In genomic region chr5:962386-962785, GRCh38 we compare ENCODE assay signal across 15 cellular contexts. TPM values are rescaled to one million over a fixed set of nuclear protein-coding genes. Genes with fewer than 3 reads are reported as not detected.
DNase-seq lines count a peak whose midpoint lies in the region; ATAC-seq and TF ChIP-seq lines count a peak whose summit lies in the region.
"Had no signal": no experiment of that assay in that cellular context is flagged by ENCODE, and none has a peak within 500 bp of the region (broad histone marks: within the 10 kb centered on the region; RNA-seq: fewer than 3 reads in every experiment).

No MANE protein-coding gene starts in this region.

- TF ChIP-seq RAD21 in IMR-90 (IDR thresholded peaks at IDR 0.05; ENCODE audit: low read length) = no peak

- H3K9ac ChIP-seq in IMR-90 (ENCODE audit: low read depth, low read length) = no peak overlapping the region

- no peaks in the 10 kb centered on the region for H3K79me1 ChIP-seq in IMR-90 (ENCODE audit: low read depth in 1 of 2, low read length in 2 of 2)

- H3K4ac ChIP-seq in IMR-90 (ENCODE audit: low read depth, low read length) = no peak overlapping the region

- no peak for TF ChIP-seq EP300 in ovary (IDR thresholded peaks at IDR 0.05)

- H3K27me3 Mint-ChIP-seq in activated CD4-positive, alpha-beta T cell treated with anti-CD3 and anti-CD28 coated beads, Interleukin-2, amount 10 ng/mL, durations not matched to agents 7 days and 5 days = peaks cover 5% of the 10 kb centered on the region
- H3K27me3 Mint-ChIP-seq in activated CD4-positive, alpha-beta T cell treated with anti-CD3 and anti-CD28 coated beads, Interleukin-2, amount 10 ng/mL, durations not matched to agents 24 days and 14 days = peaks cover 8% of the 10 kb centered on the region
- peaks cover 27% of the 10 kb centered on the region for H3K27me3 Mint-ChIP-seq in MCF 10A (ENCODE audit: insufficient read depth, unreplicated experiment)

- H2BK15ac ChIP-seq in IMR-90 (ENCODE audit: low read depth, low read length) = no peak overlapping the region

- BruUV-seq in IMR-90 (replicated peaks; lab: Mats Ljungman, UMichigan) = no TSS peak
- BruUV-seq in MCF 10A (replicated peaks; lab: Mats Ljungman, UMichigan) = no TSS peak

- no peak for ATAC-seq in IMR-90 (ENCODE audit: low read depth)
- ATAC-seq: GM12878 had no signal

- no peak overlapping the region for H2BK20ac ChIP-seq in IMR-90 (ENCODE audit: low read depth, low read length)

- no peak overlapping the region for H2AFZ ChIP-seq in IMR-90 (replicated peaks; ENCODE audit: low read length, poor library complexity)

- H4K91ac ChIP-seq in IMR-90 (ENCODE audit: insufficient read depth, low read depth, low read length) = no peak overlapping the region

- H3K4me3 ChIP-seq in IMR-90 (ENCODE audit: insufficient read depth, low read depth, low read length) (no peak overlapping the region), spleen (no peak overlapping the region), ovary (no peak overlapping the region)
- H3K4me3 ChIP-seq: GM12878 had no signal

- H3K36me3 ChIP-seq in IMR-90 (ENCODE audit: control insufficient read depth, insufficient read depth, low read length) = no peaks in the 10 kb centered on the region
- H3K36me3 ChIP-seq in spleen = no peaks in the 10 kb centered on the region
- no peaks in the 10 kb centered on the region for H3K36me3 ChIP-seq in ovary

- no peak overlapping the region for H3K23ac ChIP-seq in IMR-90 (ENCODE audit: low read depth, low read length)

- H3K9me3 ChIP-seq in IMR-90 (ENCODE audit: control insufficient read depth, insufficient read depth, low read length) = peaks cover 3% of the 10 kb centered on the region; the same call in 1 of the 2 replicates
- H3K9me3 ChIP-seq in spleen = no peaks in the 10 kb centered on the region
- H3K9me3 ChIP-seq in ovary = no peaks in the 10 kb centered on the region

- no peaks in the 10 kb centered on the region for H3K36me3 Mint-ChIP-seq in activated CD4-positive, alpha-beta T cell treated with anti-CD3 and anti-CD28 coated beads, Interleukin-2, amount 10 ng/mL, durations not matched to agents 7 days and 5 days (ENCODE audit: low read depth)
- H3K36me3 Mint-ChIP-seq in activated CD4-positive, alpha-beta T cell treated with anti-CD3 and anti-CD28 coated beads, Interleukin-2, amount 10 ng/mL, durations not matched to agents 24 days and 14 days (ENCODE audit: low read depth) = no peaks in the 10 kb centered on the region
- no peaks in the 10 kb centered on the region for H3K36me3 Mint-ChIP-seq in MCF 10A (ENCODE audit: insufficient read depth, unreplicated experiment)
- H3K36me3 Mint-ChIP-seq: CD4-positive, CD25-positive, alpha-beta regulatory T cell had no signal

- POLR2A ChIA-PET in activated CD4-positive, alpha-beta T cell treated with anti-CD3 and anti-CD28 coated beads, Interleukin-2, amount 10 ng/mL, durations not matched to agents 7 days and 5 days (lab: Charles Lee) = no interaction called here
- POLR2A ChIA-PET in IMR-90 (lab: Charles Lee; ENCODE audit: unreplicated experiment) = no interaction called here
- POLR2A ChIA-PET in MCF 10A (lab: Yijun Ruan, JAX) = no interaction called here

- H3K4me2 ChIP-seq in IMR-90 (ENCODE audit: low read depth, low read length) = no peak overlapping the region

- H3K14ac ChIP-seq in IMR-90 (replicated peaks; ENCODE audit: low read depth, low read length) = no peak overlapping the region

- no peak overlapping the region for H2BK5ac ChIP-seq in IMR-90 (ENCODE audit: low read depth, low read length, poor library complexity, severe bottlenecking)

- H3K56ac ChIP-seq in IMR-90 (ENCODE audit: extremely low read depth, insufficient read depth, low read length) = no peak overlapping the region

- no peak for TF ChIP-seq CTCF in IMR-90 (conservative IDR thresholded peaks at IDR 0.05; ENCODE audit: low read depth, low read length)
- no peak for TF ChIP-seq CTCF in spleen (IDR thresholded peaks at IDR 0.05 in 8 of 11, conservative IDR thresholded peaks at IDR 0.05 in 3 of 11)
- no peak for TF ChIP-seq CTCF in ovary (IDR thresholded peaks at IDR 0.05)
- no peak for TF ChIP-seq CTCF in MCF 10A (IDR thresholded peaks at IDR 0.05; ENCODE audit: unreplicated experiment)

- H3K4me1 Mint-ChIP-seq in activated CD4-positive, alpha-beta T cell treated with anti-CD3 and anti-CD28 coated beads, Interleukin-2, amount 10 ng/mL, durations not matched to agents 7 days and 5 days = peaks cover 59% of the 10 kb centered on the region
- peaks cover 43% of the 10 kb centered on the region for H3K4me1 Mint-ChIP-seq in activated CD4-positive, alpha-beta T cell treated with anti-CD3 and anti-CD28 coated beads, Interleukin-2, amount 10 ng/mL, durations not matched to agents 24 days and 14 days
- H3K4me1 Mint-ChIP-seq in MCF 10A (ENCODE audit: insufficient read depth, unreplicated experiment) = peaks cover 10% of the 10 kb centered on the region

- intact Hi-C loops in activated CD4-positive, alpha-beta T cell treated with anti-CD3 and anti-CD28 coated beads, Interleukin-2, amount 10 ng/mL, durations not matched to agents 24 days and 14 days (cut with micrococcal nuclease) = loop anchor here (5.0 kb wide), 2 partner anchors 35 to 45 kb away; partner anchors contain the start of gene NKD2
- intact Hi-C loops in IMR-90 (cut with micrococcal nuclease) (no loop called here), spleen (cut with DNase I; ENCODE audit: low total_unique reads) (no loop called here), ovary (cut with DNase I) (no loop called here), MCF 10A (cut with micrococcal nuclease) (no loop called here)

- H2AK5ac ChIP-seq in IMR-90 (ENCODE audit: low read depth, low read length) = 0 out of 2 replicates have a peak overlapping the region, but pooled peaks have one; percentile 17

- H3K9me1 ChIP-seq in IMR-90 (ENCODE audit: insufficient read depth, low read length) = peaks cover 13% of the 10 kb centered on the region

- 90% methylated on average over 12 of the region's 15 CpGs; no CpG with 5 or more reads in 1 of the 2 experiments for WGBS in IMR-90 (ENCODE audit: extremely low coverage in 2 of 2, insufficient read length in 1 of 2), 2 experiments
- 87 to 96% (median 90%) methylated on average over 11 to 15 of the region's 15 CpGs for WGBS in spleen, 5 donors
- 93 to 96% (median 93%) methylated on average over 15 of the region's 15 CpGs for WGBS in ovary, 3 donors

- no peak overlapping the region for H3K27ac ChIP-seq in IMR-90 (ENCODE audit: insufficient read depth, low read length)
- H3K27ac ChIP-seq in spleen = peak overlapping the region in 3 of 8 donors; percentile 64 to 76 (median 69)
- no peak overlapping the region for H3K27ac ChIP-seq in ovary

- H3K9me3 Mint-ChIP-seq in activated CD4-positive, alpha-beta T cell treated with anti-CD3 and anti-CD28 coated beads, Interleukin-2, amount 10 ng/mL, durations not matched to agents 7 days and 5 days = no peaks in the 10 kb centered on the region
- H3K9me3 Mint-ChIP-seq in activated CD4-positive, alpha-beta T cell treated with anti-CD3 and anti-CD28 coated beads, Interleukin-2, amount 10 ng/mL, durations not matched to agents 24 days and 14 days = no peaks in the 10 kb centered on the region
- H3K9me3 Mint-ChIP-seq in MCF 10A (ENCODE audit: unreplicated experiment) = no peaks in the 10 kb centered on the region

- peaks cover 12% of the 10 kb centered on the region; the same call in 1 of the 2 replicates for H4K20me1 ChIP-seq in IMR-90 (ENCODE audit: insufficient read depth, low read length)

- no peak overlapping the region for H2AK9ac ChIP-seq in IMR-90 (replicated peaks; ENCODE audit: low read depth, low read length, poor library complexity)

- H3K18ac ChIP-seq in IMR-90 (ENCODE audit: low read depth, low read length) = no peak overlapping the region; the same call in 1 of the 2 replicates

- peak overlapping the region; percentile 41 for H3K27ac Mint-ChIP-seq in activated CD4-positive, alpha-beta T cell treated with anti-CD3 and anti-CD28 coated beads, Interleukin-2, amount 10 ng/mL, durations not matched to agents 7 days and 5 days
- H3K27ac Mint-ChIP-seq in activated CD4-positive, alpha-beta T cell treated with anti-CD3 and anti-CD28 coated beads, Interleukin-2, amount 10 ng/mL, durations not matched to agents 24 days and 14 days = no peak overlapping the region
- H3K27ac Mint-ChIP-seq in MCF 10A (ENCODE audit: low read depth, unreplicated experiment) = no peak overlapping the region

- in situ Hi-C loops in IMR-90 (cut with MboI; ENCODE audit: low sequenced_read_pairs) = loop anchor here (25.0 kb wide), 1 partner anchor 825 kb away; the partner anchor contains the start of gene MRPL36

- no peak overlapping the region for H4K5ac ChIP-seq in IMR-90 (ENCODE audit: low read depth, low read length)

- CTCF ChIA-PET in activated CD4-positive, alpha-beta T cell treated with anti-CD3 and anti-CD28 coated beads, Interleukin-2, amount 10 ng/mL, durations not matched to agents 7 days and 5 days (lab: Charles Lee) = no interaction called here
- CTCF ChIA-PET in IMR-90 (lab: Yijun Ruan, JAX) (no interaction called here), MCF 10A (lab: Yijun Ruan, JAX) (no interaction called here)

- peak overlapping the region; percentile 26; the same call in 1 of the 2 replicates for H2BK120ac ChIP-seq in IMR-90 (ENCODE audit: low read depth, low read length)

- H4K8ac ChIP-seq in IMR-90 (ENCODE audit: low read depth in 2 of 2, low read length in 2 of 2) = no peak overlapping the region

- dilution Hi-C loops in IMR-90 (cut with HindIII; ENCODE audit: low sequenced_read_pairs, unreplicated experiment) = no loop called here

- DNase-seq in activated CD4-positive, alpha-beta T cell treated with anti-CD3 and anti-CD28 coated beads, Interleukin-2, amount 10 ng/mL, durations not matched to agents 7 days and 5 days = no peak
- no peak for DNase-seq in activated CD4-positive, alpha-beta T cell treated with anti-CD3 and anti-CD28 coated beads, Interleukin-2, amount 10 ng/mL, durations not matched to agents 24 days and 14 days
- DNase-seq in IMR-90 (no peak), islet precursor cell (peak; percentile 40), spleen (peak; percentile 58), NCI-H526 (lab: John Stamatoyannopoulos, UW) (no peak), ovary (no peak), MCF 10A (ENCODE audit: unreplicated experiment) (no peak)
- DNase-seq: CD4-positive, CD25-positive, alpha-beta regulatory T cell; DMS53; NCI-H1436 treated with DMSO at 0.1 percent for 48 hours; NCI-H226; NCI-H526 treated with DMSO at 0.1 percent for 48 hours had no signal

- no peak overlapping the region for H3K4me3 Mint-ChIP-seq in activated CD4-positive, alpha-beta T cell treated with anti-CD3 and anti-CD28 coated beads, Interleukin-2, amount 10 ng/mL, durations not matched to agents 7 days and 5 days
- H3K4me3 Mint-ChIP-seq in activated CD4-positive, alpha-beta T cell treated with anti-CD3 and anti-CD28 coated beads, Interleukin-2, amount 10 ng/mL, durations not matched to agents 24 days and 14 days = no peak overlapping the region
- H3K4me3 Mint-ChIP-seq in MCF 10A (ENCODE audit: unreplicated experiment) = no peak overlapping the region
- H3K4me3 Mint-ChIP-seq: CD4-positive, CD25-positive, alpha-beta regulatory T cell had no signal

- H3K27me3 ChIP-seq in IMR-90 (ENCODE audit: control insufficient read depth, insufficient read depth, low read length) (peaks cover 50% of the 10 kb centered on the region), spleen (replicated peaks in 1 of 7) (peaks cover 0 to 99% (median 7%) of the 10 kb centered on the region in 7 donors), ovary (no peaks in the 10 kb centered on the region)

- TF ChIP-seq POLR2A in IMR-90 (IDR thresholded peaks at IDR 0.05; ENCODE audit: low read depth, low read length) (no peak), spleen (IDR thresholded peaks at IDR 0.05) (no peak), ovary (IDR thresholded peaks at IDR 0.05) (no peak)

- H3K4me1 ChIP-seq in IMR-90 (ENCODE audit: control insufficient read depth, insufficient read depth, low read length) (peaks cover 35% of the 10 kb centered on the region), spleen (peaks cover 0 to 47% (median 19%) of the 10 kb centered on the region in 6 donors), ovary (ENCODE audit: insufficient read depth) (peaks cover 16% of the 10 kb centered on the region)

RNA-seq across cellular contexts. Expression of gene NKD2, which starts 46.2 kb away (rescaled TPM):
- 1 to 10 TPM; 1.4 to 1.8 TPM for total RNA-seq in activated CD4-positive, alpha-beta T cell treated with anti-CD3 and anti-CD28 coated beads, Interleukin-2, amount 10 ng/mL, durations not matched to agents 7 days and 5 days
- total RNA-seq in activated CD4-positive, alpha-beta T cell treated with anti-CD3 and anti-CD28 coated beads, Interleukin-2, amount 10 ng/mL, durations not matched to agents 24 days and 14 days = 3.3 and 4.0 TPM in 2 replicates
- total RNA-seq in IMR-90 (2012; rRNA removed) (not detected in 2 replicates), spleen (10 to 100 TPM in 6 of 7 donors, 1 to 10 TPM in 1; 1.4 to 52.3 (median 17.9) TPM), ovary (10 to 100 TPM in 1 of 7 donors, 1 to 10 TPM in 4, under 1 TPM in 2; 0.33 to 17.2 (median 1.5) TPM), MCF 10A (2022) (0.21 and 0.32 TPM in 2 replicates)
- polyA plus RNA-seq in IMR-90 (2012; rRNA removed) (not detected in 2 replicates), spleen (10 to 100 TPM in 1 of 3 donors, 1 to 10 TPM in 2; 5.9 to 16.4 (median 7.0) TPM), ovary (under 1 TPM in 1 of 2 donors, not detected in 1; 0.80 TPM)
- polyA plus RNA-seq in IMR-90 (2012; cell fraction: cytosol; rRNA removed) = not detected in 2 replicates
- polyA plus RNA-seq in IMR-90 (2012; cell fraction: nucleus; rRNA removed; ENCODE audit: low replicate concordance) = not detected in 2 replicates
- total RNA-seq: CD4-positive, CD25-positive, alpha-beta regulatory T cell; LHCN-M2 had no signal
- polyA plus RNA-seq: CD4-positive, CD25-positive, alpha-beta regulatory T cell had no signal

Comparison
In these comparisons a context has a peak if more than half of its experiments do, and no peak if none do; other contexts are left out.
1. DNase-seq: peak in islet precursor cell (single experiment) and spleen (single experiment); none in activated CD4-positive, alpha-beta T cell treated with anti-CD3 and anti-CD28 coated beads, Interleukin-2, amount 10 ng/mL, durations not matched to agents 7 days and 5 days (single experiment), activated CD4-positive, alpha-beta T cell treated with anti-CD3 and anti-CD28 coated beads, Interleukin-2, amount 10 ng/mL, durations not matched to agents 24 days and 14 days (single experiment), IMR-90 (single experiment), NCI-H526 (0 of 2), ovary (0 of 5) and MCF 10A (single experiment).